Comparison of ENCODE assay signal across 24 cellular contexts in genomic region chr2:142951190-142952007, GRCh38.
DNase-seq lines count a peak whose midpoint lies in the region; ATAC-seq and TF ChIP-seq lines count a peak whose summit lies in the region.
"Had no signal": no experiment of that assay in that cellular context is flagged by ENCODE, and none has a peak within 500 bp of the region (broad histone marks: within the 10 kb centered on the region; RNA-seq: fewer than 3 reads in every experiment).

No MANE protein-coding gene starts in this region.

- no peak for ATAC-seq in stimulated activated memory B cell treated with anti-CD40 and anti-IgM and Interleukin-4, amounts not matched to agents 10 μg/mL and 1 μg/mL and 100 μg/mL, for 72 hours
- no peak for ATAC-seq in HG03442 (IDR thresholded peaks at IDR 0.05; ENCODE audit: unreplicated experiment)
- no peak for ATAC-seq in GM18502 (IDR thresholded peaks at IDR 0.05; ENCODE audit: poor library complexity, unreplicated experiment)

- H3K9me3 Mint-ChIP-seq in stimulated activated memory B cell treated with anti-CD40 and anti-IgM and Interleukin-4, amounts not matched to agents 10 μg/mL and 1 μg/mL and 100 μg/mL, for 72 hours = peaks cover 15% of the 10 kb centered on the region

- H3K27ac Mint-ChIP-seq in stimulated activated memory B cell treated with anti-CD40 and anti-IgM and Interleukin-4, amounts not matched to agents 10 μg/mL and 1 μg/mL and 100 μg/mL, for 72 hours = peak overlapping the region; percentile 11
- H3K27ac Mint-ChIP-seq: CD8-positive, alpha-beta memory T cell had no signal

- H3K27me3 ChIP-seq in liver (ENCODE audit: control insufficient read depth in 4 of 4, insufficient read depth in 4 of 4, low read length in 3 of 4) = no peaks in the 10 kb centered on the region
- H3K27me3 ChIP-seq: BE2C had no signal

- no peak for TF ChIP-seq CTCF in liver (IDR thresholded peaks at IDR 0.05; ENCODE audit: low read depth, low read length, missing input control)
- no peak for TF ChIP-seq CTCF in lower leg skin (IDR thresholded peaks at IDR 0.05)

- peaks cover 6 to 13% (median 8%) of the 10 kb centered on the region in 4 donors for H3K4me1 ChIP-seq in liver (ENCODE audit: control insufficient read depth in 4 of 4, insufficient read depth in 4 of 4, low read length in 3 of 4)
- H3K4me1 ChIP-seq: BE2C had no signal

- H3K4me1 Mint-ChIP-seq in stimulated activated memory B cell treated with anti-CD40 and anti-IgM and Interleukin-4, amounts not matched to agents 10 μg/mL and 1 μg/mL and 100 μg/mL, for 72 hours = peaks cover 23% of the 10 kb centered on the region
- H3K4me1 Mint-ChIP-seq: CD14-positive monocyte; CD8-positive, alpha-beta memory T cell had no signal

- no peaks in the 10 kb centered on the region for H3K9me3 ChIP-seq in liver (ENCODE audit: control insufficient read depth in 4 of 4, low read length in 3 of 4)
- H3K9me3 ChIP-seq: BE2C had no signal

- H3K36me3 Mint-ChIP-seq in stimulated activated memory B cell treated with anti-CD40 and anti-IgM and Interleukin-4, amounts not matched to agents 10 μg/mL and 1 μg/mL and 100 μg/mL, for 72 hours = peaks cover 86% of the 10 kb centered on the region
- H3K36me3 Mint-ChIP-seq: CD8-positive, alpha-beta memory T cell had no signal

- intact Hi-C loops in lower leg skin (cut with DNase I; ENCODE audit: low total_unique reads) = no loop called here

- H3K4me3 ChIP-seq in liver (ENCODE audit: low read depth in 1 of 3, low read length in 3 of 3) (no peak overlapping the region), lower leg skin (ENCODE audit: low read depth, poor library complexity, severe bottlenecking) (no peak overlapping the region)

- peak in 1 of 2 donors; percentile 17 for TF ChIP-seq RAD21 in liver (IDR thresholded peaks at IDR 0.05)

- H3K4me3 Mint-ChIP-seq in stimulated activated memory B cell treated with anti-CD40 and anti-IgM and Interleukin-4, amounts not matched to agents 10 μg/mL and 1 μg/mL and 100 μg/mL, for 72 hours = no peak overlapping the region
- H3K4me3 Mint-ChIP-seq: CD14-positive monocyte; CD8-positive, alpha-beta memory T cell had no signal

- no peaks in the 10 kb centered on the region for H3K27me3 Mint-ChIP-seq in stimulated activated memory B cell treated with anti-CD40 and anti-IgM and Interleukin-4, amounts not matched to agents 10 μg/mL and 1 μg/mL and 100 μg/mL, for 72 hours

- no peak overlapping the region for H3K9ac ChIP-seq in liver (ENCODE audit: low read depth in 1 of 2, low read length in 2 of 2)

- H3K36me3 ChIP-seq in liver (ENCODE audit: control insufficient read depth in 4 of 4, insufficient read depth in 3 of 4, low read depth in 1 of 4, low read length in 3 of 4) = peaks cover 1 to 24% (median 13%) of the 10 kb centered on the region in 4 donors
- H3K36me3 ChIP-seq: BE2C had no signal

- H3K27ac ChIP-seq in liver (ENCODE audit: low read depth in 1 of 2, low read length in 2 of 2) = peak overlapping the region in 1 of 2 donors; percentile 4
- H3K27ac ChIP-seq: 22Rv1, HL-60, RWPE1 had no signal

- DNase-seq in DMS53 (lab: John Stamatoyannopoulos, UW) (peak; percentile 0), DMS53 treated with DMSO at 0.1 percent for 48 hours (lab: John Stamatoyannopoulos, UW; ENCODE audit: unreplicated experiment) (no peak), fibroblast of gingiva (ENCODE audit: low read depth) (peak; percentile 24), lower leg skin (ENCODE audit: low spot score in 2 of 2) (no peak)
- DNase-seq: ACHN; BE2C; Calu3; CD8-positive, alpha-beta memory T cell; HCEC 1CT; KG1; MM.1S; NCI-H1694; NCI-H2029 treated with DMSO at 0.1 percent for 48 hours; NCI-H2227 treated with DMSO at 0.1 percent for 48 hours; NCI-H526 treated with DMSO at 0.1 percent for 48 hours; SHP77 had no signal

- TF ChIP-seq POLR2A in lower leg skin (IDR thresholded peaks at IDR 0.05) = no peak

TF ChIP-seq in liver, 16 proteins besides CTCF, POLR2A, EP300 and RAD21:
- peak; percentile 94 for TF ChIP-seq HNF4A (conservative IDR thresholded peaks at IDR 0.05)
- no peak for TF ChIP-seq GABPA (IDR thresholded peaks at IDR 0.05 in 1 of 2, conservative IDR thresholded peaks at IDR 0.05 in 1 of 2)
- TF ChIP-seq FOXA2 (IDR thresholded peaks at IDR 0.05) = peak; percentile 23
- peak; percentile 63 for TF ChIP-seq SP1 (IDR thresholded peaks at IDR 0.05)
- TF ChIP-seq EGR1 (IDR thresholded peaks at IDR 0.05; ENCODE audit: low read depth in 2 of 2) = no peak
- no peak for TF ChIP-seq ATF3 (IDR thresholded peaks at IDR 0.05)
- TF ChIP-seq MAX (IDR thresholded peaks at IDR 0.05) = peak; percentile 36
- TF ChIP-seq REST (IDR thresholded peaks at IDR 0.05) = no peak
- TF ChIP-seq FOXA1 (IDR thresholded peaks at IDR 0.05) = no peak
- TF ChIP-seq TAF1 (conservative IDR thresholded peaks at IDR 0.05) = no peak
- no peak for TF ChIP-seq NR2F2 (IDR thresholded peaks at IDR 0.05)
- TF ChIP-seq ZBTB33 (IDR thresholded peaks at IDR 0.05) = no peak
- TF ChIP-seq YY1 (IDR thresholded peaks at IDR 0.05) = peak; percentile 39
- peak; percentile 81 for TF ChIP-seq HNF4G (IDR thresholded peaks at IDR 0.05)
- peak in 1 of 2 donors; percentile 39 for TF ChIP-seq JUND (IDR thresholded peaks at IDR 0.05)
- TF ChIP-seq RXRA (IDR thresholded peaks at IDR 0.05) = peak; percentile 58

Comparison
In these comparisons a context has a peak if more than half of its experiments do, and no peak if none do; other contexts are left out.
1. DNase-seq: peak in DMS53 (single experiment) and fibroblast of gingiva (single experiment); none in DMS53 treated with DMSO at 0.1 percent for 48 hours (single experiment) and lower leg skin (0 of 2).